23 cellular contexts compared by ENCODE assay signal in genomic region chr1:197800379-197801110, GRCh38.
"Had no signal": no experiment of that assay in that cellular context is flagged by ENCODE, and none has a peak within 500 bp of the region (broad histone marks: within the 10 kb centered on the region; RNA-seq: fewer than 3 reads in every experiment).

No MANE protein-coding gene starts in this region.

- H3K4me2 ChIP-seq: hepatocyte had no signal

- H3K9me3 ChIP-seq: ovary had no signal

- ATAC-seq: gastroesophageal sphincter; mucosa of descending colon; psoas muscle; stimulated activated memory B cell treated with anti-CD40 and anti-IgM and Interleukin-4, amounts not matched to agents 10 μg/mL and 1 μg/mL and 100 μg/mL, for 72 hours had no signal

- H3K4me1 ChIP-seq: esophagus muscularis mucosa, gastroesophageal sphincter, heart left ventricle, left lung, psoas muscle, sigmoid colon, suprapubic skin, transverse colon had no signal

- H3K79me2 ChIP-seq: hepatocyte had no signal

- DNase-seq: dorsolateral prefrontal cortex; effector CD4-positive, alpha-beta T cell; foreskin keratinocyte; heart left ventricle; kidney; left lung; mesenchymal stem cell; mucosa of descending colon; naive B cell; occipital lobe; ovary; psoas muscle; right cardiac atrium; sigmoid colon; stimulated activated CD4-positive, alpha-beta T cell treated with anti-CD3 and anti-CD28 coated beads, Interleukin-2, amount 100 ng/mL, for 24 hours; stimulated activated CD4-positive, alpha-beta T cell treated with anti-CD3 and anti-CD28 coated beads, Interleukin-4, amount 100 ng/mL, for 4 hours; transverse colon had no signal

- H2AFZ ChIP-seq: hepatocyte had no signal

- H3K27ac ChIP-seq: dorsolateral prefrontal cortex, epithelial cell of prostate, esophagus muscularis mucosa, foreskin keratinocyte, gastroesophageal sphincter, heart left ventricle, hepatocyte, left lung, ovary, psoas muscle, sigmoid colon, suprapubic skin, transverse colon had no signal

- H3K36me3 ChIP-seq: esophagus muscularis mucosa, gastroesophageal sphincter, heart left ventricle, left lung, ovary, sigmoid colon, suprapubic skin, transverse colon had no signal

- H3K27me3 ChIP-seq: esophagus muscularis mucosa, foreskin keratinocyte, gastroesophageal sphincter, heart left ventricle, hepatocyte, left lung, ovary, sigmoid colon, suprapubic skin, transverse colon had no signal

- H3K4me3 ChIP-seq: dorsolateral prefrontal cortex, esophagus muscularis mucosa, gastroesophageal sphincter, heart left ventricle, hepatocyte, left lung, mucosa of descending colon, ovary, psoas muscle, sigmoid colon, suprapubic skin, transverse colon had no signal
